In the genomic region with DNA sequence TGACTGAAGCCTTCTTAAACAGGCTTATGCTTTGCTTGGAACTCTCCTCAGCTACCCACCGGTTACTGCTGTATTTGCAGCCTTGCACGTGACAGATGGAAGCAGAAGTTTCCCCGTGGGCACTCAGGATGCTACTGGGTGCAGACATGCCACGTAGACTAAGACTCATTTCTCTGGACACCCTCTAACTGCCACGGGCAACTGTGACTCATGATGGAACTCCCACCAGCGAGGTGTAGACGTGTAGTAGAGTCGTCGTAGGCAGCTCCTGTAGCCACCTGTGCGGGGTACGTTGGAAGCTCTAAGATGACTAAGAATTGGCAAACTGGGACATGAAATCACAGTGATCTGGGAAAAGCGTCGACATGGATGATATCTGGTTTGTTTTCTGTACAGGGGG, we compare ENCODE assay signal across 20 cellular contexts. TPM values are rescaled to one million over a fixed set of nuclear protein-coding genes. Genes with fewer than 3 reads are reported as not detected.
DNase-seq lines count a peak whose midpoint lies in the region; ATAC-seq, FAIRE-seq and TF ChIP-seq lines count a peak whose summit lies in the region.
"Had no signal": no experiment of that assay in that cellular context is flagged by ENCODE, and none has a peak within 500 bp of the region (broad histone marks: within the 10 kb centered on the region; RNA-seq: fewer than 3 reads in every experiment).

No MANE protein-coding gene starts in this region.

- DNase-seq in D721Med (ENCODE audit: insufficient read length, low spot score), result no peak
- DNase-seq in Panc1 (ENCODE audit: low read depth, low spot score), result no peak
- peak; percentile 51 for DNase-seq in occipital lobe (lab: John Stamatoyannopoulos, UW)
- no peak for DNase-seq in lower leg skin (ENCODE audit: low spot score in 2 of 2)
- no peak for DNase-seq in C1 segment of cervical spinal cord (lab: John Stamatoyannopoulos, UW)
- DNase-seq: DMS 273 treated with DMSO at 0.1 percent for 48 hours, GM23248, HCEC 1CT, Karpas-422, MG63, NCI-H1048, NCI-H1436 treated with DMSO at 0.1 percent for 48 hours, NCI-H2029, NCI-H526, PC-3 had no signal

- no TSS peak for BruUV-seq in Panc1 (replicated peaks; lab: Mats Ljungman, UMichigan)

- POLR2A ChIA-PET in Panc1 (lab: Charles Lee), result no interaction called here

- H3K27me3 ChIP-seq in Panc1 (ENCODE audit: control insufficient read depth, insufficient read depth, low read length), result no peaks in the 10 kb centered on the region
- H3K27me3 ChIP-seq: MG63 had no signal

- peak; percentile 70 for FAIRE-seq in D721Med (lab: Jason Lieb, UNC)
- FAIRE-seq: GM12878, GM19239 had no signal

- no peaks in the 10 kb centered on the region for H3K36me3 ChIP-seq in Panc1 (ENCODE audit: control insufficient read depth, insufficient read depth, low read length)
- H3K36me3 ChIP-seq: MG63 had no signal

- H3K9me3 ChIP-seq in Panc1 (ENCODE audit: control insufficient read depth, insufficient read depth, low read depth, low read length), result no peaks in the 10 kb centered on the region
- H3K9me3 ChIP-seq: MG63 had no signal

- intact Hi-C loops in Panc1 (cut with micrococcal nuclease; ENCODE audit: unreplicated experiment), result no loop called here
- intact Hi-C loops in lower leg skin (cut with DNase I; ENCODE audit: low total_unique reads), result no loop called here

- TF ChIP-seq CTCF in D721Med (IDR thresholded peaks at IDR 0.05; ENCODE audit: insufficient read depth, missing control alignments) (no peak), Panc1 (IDR thresholded peaks at IDR 0.05) (no peak), lower leg skin (IDR thresholded peaks at IDR 0.05) (no peak)

- WGBS in lower leg skin, 2 donors, result 79 to 81% methylated on average over 13 of the region's 13 CpGs

- in situ Hi-C loops in Panc1 (cut with HindIII; ENCODE audit: low pct_unique_long_range_greater_than_20kb, low sequenced_read_pairs), result no loop called here

- ATAC-seq in Panc1 (peak; percentile 25; the same call in 1 of the 2 replicates), esophagus mucosa (peak; percentile 58), GM18517 (IDR thresholded peaks at IDR 0.05; ENCODE audit: unreplicated experiment) (no peak)
- ATAC-seq: GM12878, PC-3 had no signal

- no peaks in the 10 kb centered on the region for H3K4me1 ChIP-seq in Panc1 (ENCODE audit: control insufficient read depth, insufficient read depth, low read length)

- no peak for TF ChIP-seq POLR2A in lower leg skin (IDR thresholded peaks at IDR 0.05)

- no peak overlapping the region for H3K27ac ChIP-seq in Panc1 (ENCODE audit: low read length)
- H3K27ac ChIP-seq: C4-2B, GM23248 had no signal

- H3K4me3 ChIP-seq in Panc1 (ENCODE audit: low read depth in 2 of 2, low read length in 2 of 2), result no peak overlapping the region
- no peak overlapping the region for H3K4me3 ChIP-seq in lower leg skin (ENCODE audit: low read depth, poor library complexity, severe bottlenecking)
- H3K4me3 ChIP-seq: GM12878, GM23248, MG63 had no signal

- CTCF ChIA-PET in Panc1 (lab: Charles Lee), result no interaction called here

RNA-seq across cellular contexts. Expression of gene TSHZ1, which starts 27.5 kb away (rescaled TPM):
- total RNA-seq in Panc1 (2021; ENCODE audit: unreplicated experiment), result 10.0 TPM
- 13.7 TPM for polyA plus RNA-seq in Panc1 (2012; ENCODE audit: insufficient read length)
- 9.2 TPM for total RNA-seq in esophagus mucosa
- 4.1 TPM for total RNA-seq in occipital lobe
- total RNA-seq in lower leg skin, result 10 to 100 TPM; 14.1 to 23.3 (median 17.6) TPM

RNA-seq across cellular contexts. Expression of gene PTGR3, which starts 29.2 kb away (rescaled TPM):
- total RNA-seq in Panc1 (2021; ENCODE audit: unreplicated experiment) (45.0 TPM), esophagus mucosa (21.2 TPM), occipital lobe (11.7 TPM), lower leg skin (10 to 100 TPM; 11.7 to 29.3 (median 24.2) TPM)
- polyA plus RNA-seq in Panc1 (2012; ENCODE audit: insufficient read length), result 28.9 TPM
